ENCODE assay signal across 19 cellular contexts in the genomic region with DNA sequence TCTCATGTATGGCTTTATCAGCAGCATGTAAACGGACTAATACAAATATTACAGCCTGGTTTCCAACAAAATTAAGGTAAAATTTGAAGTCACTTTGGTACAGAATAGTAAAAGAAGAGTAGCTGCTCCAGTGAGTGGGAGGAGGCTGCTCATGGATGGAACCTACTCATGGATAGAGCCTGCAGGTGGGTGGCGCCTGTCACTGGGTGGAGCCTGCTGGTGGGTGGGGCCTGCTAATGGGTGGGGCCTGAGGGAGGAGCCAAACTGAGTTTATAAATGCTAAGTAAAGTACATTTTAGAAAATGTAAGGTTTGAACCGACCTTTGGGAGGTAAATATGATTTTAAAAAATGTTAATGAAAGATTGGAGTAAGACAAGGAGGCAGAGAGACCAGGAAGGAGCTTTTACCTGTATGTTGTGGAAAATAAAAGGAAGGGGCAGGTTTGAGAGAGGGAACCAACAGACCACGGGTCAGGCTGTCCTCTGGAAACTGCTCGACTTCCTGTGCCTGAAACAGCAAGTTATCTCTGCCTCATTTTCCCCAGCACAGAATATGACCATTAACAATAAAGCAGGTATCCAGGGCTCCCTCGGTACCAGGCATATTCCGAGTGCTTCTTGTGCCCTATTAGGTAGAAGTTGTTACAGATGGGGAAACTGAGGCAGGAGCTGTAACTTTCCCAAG. TPM values are rescaled to one million over a fixed set of nuclear protein-coding genes. Genes with fewer than 3 reads are reported as not detected.
DNase-seq lines count a peak whose midpoint lies in the region; ATAC-seq and TF ChIP-seq lines count a peak whose summit lies in the region.
"Had no signal": no experiment of that assay in that cellular context is flagged by ENCODE, and none has a peak within 500 bp of the region (broad histone marks: within the 10 kb centered on the region; RNA-seq: fewer than 3 reads in every experiment).

No MANE protein-coding gene starts in this region.

- 84% methylated on average over 6 of the region's 7 CpGs for WGBS in mammary epithelial cell (ENCODE audit: low coverage, missing lambda C conversion rate)

- H3K36me3 ChIP-seq in mammary epithelial cell (ENCODE audit: insufficient read depth, low read length) (no peaks in the 10 kb centered on the region), neutrophil (no peaks in the 10 kb centered on the region)

- H3K79me2 ChIP-seq in mammary epithelial cell (ENCODE audit: insufficient read depth, low read length) = no peaks in the 10 kb centered on the region

- CTCF ChIA-PET in MCF 10A (lab: Yijun Ruan, JAX) = no interaction called here
- CTCF ChIA-PET in mammary epithelial cell (lab: Charles Lee; ENCODE audit: low non-redundant PET) = no interaction called here
- CTCF ChIA-PET in WTC11 (lab: Charles Lee) = no interaction called here

- H3K9me3 ChIP-seq in mammary epithelial cell (replicated peaks; ENCODE audit: insufficient read depth, low read length) (no peaks in the 10 kb centered on the region), neutrophil (no peaks in the 10 kb centered on the region)

- no peaks in the 10 kb centered on the region for H3K27me3 ChIP-seq in mammary epithelial cell (ENCODE audit: insufficient read depth, low read length)
- no peaks in the 10 kb centered on the region for H3K27me3 ChIP-seq in neutrophil

- in situ Hi-C loops in mammary epithelial cell (cut with MboI; ENCODE audit: low sequenced_read_pairs in 2 of 2) = no loop called here

- DNase-seq in MCF 10A (ENCODE audit: unreplicated experiment) (peak; percentile 15), mammary epithelial cell (no peak), NAMALWA (ENCODE audit: low spot score) (peak; percentile 24), WTC11 (ENCODE audit: low spot score) (peak; percentile 23), medulla oblongata (ENCODE audit: extremely low spot score) (no peak)
- no peak for DNase-seq in T-helper 2 cell treated with Interferon-gamma antibody and Interleukin-4, amounts not matched to agents 5 μg/mL and 100 μg/mL, for 36 hours (ENCODE audit: low spot score)
- DNase-seq: AML-193; CD4-positive, CD25-positive, alpha-beta regulatory T cell; DMS79 treated with DMSO at 0.1 percent for 48 hours; H9; KG1; NCI-H2029; NCI-H2171 treated with DMSO at 0.1 percent for 48 hours; NCI-H510A treated with DMSO at 0.1 percent for 48 hours; T-helper 1 cell had no signal

- no peak overlapping the region for H3K4me2 ChIP-seq in mammary epithelial cell (ENCODE audit: insufficient read depth, low read depth, low read length)

- H3K4me1 ChIP-seq in mammary epithelial cell (ENCODE audit: insufficient read depth, low read length) (no peaks in the 10 kb centered on the region), neutrophil (ENCODE audit: control insufficient read depth in 1 of 2, insufficient read depth in 1 of 2, low read depth in 1 of 2, low read length in 1 of 2) (peaks cover 40 to 47% of the 10 kb centered on the region in 2 experiments)

- peak; percentile 80 for ATAC-seq in WTC11
- ATAC-seq in HG03521 (IDR thresholded peaks at IDR 0.05; ENCODE audit: unreplicated experiment) = no peak

- dilution Hi-C loops in mammary epithelial cell (cut with HindIII; ENCODE audit: low sequenced_read_pairs) = no loop called here

- no peak overlapping the region for H3K9ac ChIP-seq in mammary epithelial cell (ENCODE audit: insufficient read depth, low read length)

- H3K4me1 Mint-ChIP-seq in MCF 10A (ENCODE audit: insufficient read depth, unreplicated experiment) = no peaks in the 10 kb centered on the region
- peaks cover 26% of the 10 kb centered on the region for H3K4me1 Mint-ChIP-seq in WTC11
- H3K4me1 Mint-ChIP-seq in T-helper 2 cell treated with Interferon-gamma antibody and Interleukin-4, amounts not matched to agents 5 μg/mL and 100 μg/mL, for 36 hours (ENCODE audit: low read depth) = no peaks in the 10 kb centered on the region
- H3K4me1 Mint-ChIP-seq: CD4-positive, CD25-positive, alpha-beta regulatory T cell had no signal

- H3K4me3 Mint-ChIP-seq in MCF 10A (ENCODE audit: unreplicated experiment) (no peak overlapping the region), WTC11 (no peak overlapping the region)
- no peak overlapping the region for H3K4me3 Mint-ChIP-seq in T-helper 2 cell treated with Interferon-gamma antibody and Interleukin-4, amounts not matched to agents 5 μg/mL and 100 μg/mL, for 36 hours
- H3K4me3 Mint-ChIP-seq: CD4-positive, CD25-positive, alpha-beta regulatory T cell; H9 had no signal

- BruUV-seq in MCF 10A (replicated peaks; lab: Mats Ljungman, UMichigan) = no TSS peak
- BruUV-seq in mammary epithelial cell (replicated peaks; lab: Mats Ljungman, UMichigan) = no TSS peak

- H3K27ac ChIP-seq in mammary epithelial cell (ENCODE audit: insufficient read depth, low read depth, low read length) = no peak overlapping the region
- H3K27ac ChIP-seq in neutrophil = peak overlapping the region; percentile 59
- H3K27ac ChIP-seq: RWPE1, SK-N-MC had no signal

- H3K4me3 ChIP-seq in mammary epithelial cell (replicated peaks in 1 of 3; ENCODE audit: insufficient read depth in 1 of 3, low read depth in 2 of 3, low read length in 3 of 3) = no peak overlapping the region
- H3K4me3 ChIP-seq in neutrophil (ENCODE audit: low read depth in 1 of 2, low read length in 1 of 2) = no peak overlapping the region
- H3K4me3 ChIP-seq: SK-N-MC had no signal

- intact Hi-C loops in MCF 10A (cut with micrococcal nuclease) (no loop called here), mammary epithelial cell (cut with micrococcal nuclease) (no loop called here)

- TF ChIP-seq CTCF in MCF 10A (IDR thresholded peaks at IDR 0.05; ENCODE audit: unreplicated experiment) (no peak), mammary epithelial cell (conservative IDR thresholded peaks at IDR 0.05 in 1 of 2, IDR thresholded peaks at IDR 0.05 in 1 of 2; ENCODE audit: extremely low read depth in 1 of 2, insufficient read depth in 1 of 2, low read depth in 1 of 2, low read length in 2 of 2) (no peak), WTC11 (IDR thresholded peaks at IDR 0.05) (no peak), neutrophil (IDR thresholded peaks at IDR 0.05) (no peak)

- no peaks in the 10 kb centered on the region for H4K20me1 ChIP-seq in mammary epithelial cell (ENCODE audit: insufficient read depth, low read length)

- no peak overlapping the region for H3K27ac Mint-ChIP-seq in MCF 10A (ENCODE audit: low read depth, unreplicated experiment)
- H3K27ac Mint-ChIP-seq in WTC11 = no peak overlapping the region
- no peak overlapping the region for H3K27ac Mint-ChIP-seq in T-helper 2 cell treated with Interferon-gamma antibody and Interleukin-4, amounts not matched to agents 5 μg/mL and 100 μg/mL, for 36 hours
- H3K27ac Mint-ChIP-seq: CD4-positive, CD25-positive, alpha-beta regulatory T cell had no signal

- no peaks in the 10 kb centered on the region for H3K9me3 Mint-ChIP-seq in MCF 10A (ENCODE audit: unreplicated experiment)
- peaks cover 4% of the 10 kb centered on the region for H3K9me3 Mint-ChIP-seq in WTC11
- no peaks in the 10 kb centered on the region for H3K9me3 Mint-ChIP-seq in T-helper 2 cell treated with Interferon-gamma antibody and Interleukin-4, amounts not matched to agents 5 μg/mL and 100 μg/mL, for 36 hours
- H3K9me3 Mint-ChIP-seq: CD4-positive, CD25-positive, alpha-beta regulatory T cell; H9 had no signal

- no peak overlapping the region for H2AFZ ChIP-seq in mammary epithelial cell (ENCODE audit: low read depth, low read length)

- POLR2A ChIA-PET in MCF 10A (lab: Yijun Ruan, JAX) = interaction anchor here (0.8 kb wide), 1 partner anchor 53 kb away, joined by 3 read pairs; no protein-coding TSS in a partner anchor
- POLR2A ChIA-PET in WTC11 (lab: Charles Lee) = no interaction called here

- no peaks in the 10 kb centered on the region for H3K27me3 Mint-ChIP-seq in MCF 10A (ENCODE audit: insufficient read depth, unreplicated experiment)
- H3K27me3 Mint-ChIP-seq in WTC11 (ENCODE audit: low read depth) = no peaks in the 10 kb centered on the region
- peaks cover 5% of the 10 kb centered on the region for H3K27me3 Mint-ChIP-seq in T-helper 2 cell treated with Interferon-gamma antibody and Interleukin-4, amounts not matched to agents 5 μg/mL and 100 μg/mL, for 36 hours (ENCODE audit: low read depth)

- H3K36me3 Mint-ChIP-seq in MCF 10A (ENCODE audit: insufficient read depth, unreplicated experiment) (no peaks in the 10 kb centered on the region), WTC11 (no peaks in the 10 kb centered on the region)
- H3K36me3 Mint-ChIP-seq in T-helper 2 cell treated with Interferon-gamma antibody and Interleukin-4, amounts not matched to agents 5 μg/mL and 100 μg/mL, for 36 hours (ENCODE audit: low read depth) = no peaks in the 10 kb centered on the region
- H3K36me3 Mint-ChIP-seq: CD4-positive, CD25-positive, alpha-beta regulatory T cell had no signal

TF ChIP-seq in WTC11, 78 proteins besides CTCF, POLR2A, EP300 and RAD21 (continues in another document):
- TF ChIP-seq JAZF1 (CRISPR knock-in tag; IDR thresholded peaks at IDR 0.05) (no peak), NFYB (CRISPR knock-in tag; conservative IDR thresholded peaks at IDR 0.05; ENCODE audit: low read depth) (no peak), ZNF121 (CRISPR knock-in tag; IDR thresholded peaks at IDR 0.05) (no peak), NR2C2 (CRISPR knock-in tag; IDR thresholded peaks at IDR 0.05) (no peak), ZNF138 (CRISPR knock-in tag; conservative IDR thresholded peaks at IDR 0.05) (no peak), ESRRA (CRISPR knock-in tag; IDR thresholded peaks at IDR 0.05; ENCODE audit: borderline replicate concordance) (no peak), MYBL2 (CRISPR knock-in tag; IDR thresholded peaks at IDR 0.05) (no peak)
- TF ChIP-seq, protein P1, sequence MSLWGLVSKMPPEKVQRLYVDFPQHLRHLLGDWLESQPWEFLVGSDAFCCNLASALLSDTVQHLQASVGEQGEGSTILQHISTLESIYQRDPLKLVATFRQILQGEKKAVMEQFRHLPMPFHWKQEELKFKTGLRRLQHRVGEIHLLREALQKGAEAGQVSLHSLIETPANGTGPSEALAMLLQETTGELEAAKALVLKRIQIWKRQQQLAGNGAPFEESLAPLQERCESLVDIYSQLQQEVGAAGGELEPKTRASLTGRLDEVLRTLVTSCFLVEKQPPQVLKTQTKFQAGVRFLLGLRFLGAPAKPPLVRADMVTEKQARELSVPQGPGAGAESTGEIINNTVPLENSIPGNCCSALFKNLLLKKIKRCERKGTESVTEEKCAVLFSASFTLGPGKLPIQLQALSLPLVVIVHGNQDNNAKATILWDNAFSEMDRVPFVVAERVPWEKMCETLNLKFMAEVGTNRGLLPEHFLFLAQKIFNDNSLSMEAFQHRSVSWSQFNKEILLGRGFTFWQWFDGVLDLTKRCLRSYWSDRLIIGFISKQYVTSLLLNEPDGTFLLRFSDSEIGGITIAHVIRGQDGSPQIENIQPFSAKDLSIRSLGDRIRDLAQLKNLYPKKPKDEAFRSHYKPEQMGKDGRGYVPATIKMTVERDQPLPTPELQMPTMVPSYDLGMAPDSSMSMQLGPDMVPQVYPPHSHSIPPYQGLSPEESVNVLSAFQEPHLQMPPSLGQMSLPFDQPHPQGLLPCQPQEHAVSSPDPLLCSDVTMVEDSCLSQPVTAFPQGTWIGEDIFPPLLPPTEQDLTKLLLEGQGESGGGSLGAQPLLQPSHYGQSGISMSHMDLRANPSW (CRISPR knock-in tag; conservative IDR thresholded peaks at IDR 0.05; ENCODE audit: low read depth) = no peak

RNA-seq across cellular contexts. Expression of gene SEL1L, which starts 55.9 kb away (rescaled TPM):
- total RNA-seq in MCF 10A (2022) = 152 and 190 TPM in 2 replicates
- total RNA-seq in mammary epithelial cell = 10 to 100 TPM; 64.3 to 85.9 TPM
- 8.3 TPM for polyA plus RNA-seq in mammary epithelial cell
- polyA minus RNA-seq in mammary epithelial cell = 36.8 TPM
- 24.6 to 29.1 TPM (median 28.7 TPM) in 3 replicates for total RNA-seq in WTC11 (2021)

Comparison
In these comparisons a context has a peak if more than half of its experiments do, and no peak if none do; other contexts are left out.
1. DNase-seq: peak in MCF 10A (single experiment), NAMALWA (single experiment) and WTC11 (single experiment); none in mammary epithelial cell (single experiment), T-helper 2 cell treated with Interferon-gamma antibody and Interleukin-4, amounts not matched to agents 5 μg/mL and 100 μg/mL, for 36 hours (single experiment) and medulla oblongata (single experiment).